8 cellular contexts compared by ENCODE assay signal in the genomic region with DNA sequence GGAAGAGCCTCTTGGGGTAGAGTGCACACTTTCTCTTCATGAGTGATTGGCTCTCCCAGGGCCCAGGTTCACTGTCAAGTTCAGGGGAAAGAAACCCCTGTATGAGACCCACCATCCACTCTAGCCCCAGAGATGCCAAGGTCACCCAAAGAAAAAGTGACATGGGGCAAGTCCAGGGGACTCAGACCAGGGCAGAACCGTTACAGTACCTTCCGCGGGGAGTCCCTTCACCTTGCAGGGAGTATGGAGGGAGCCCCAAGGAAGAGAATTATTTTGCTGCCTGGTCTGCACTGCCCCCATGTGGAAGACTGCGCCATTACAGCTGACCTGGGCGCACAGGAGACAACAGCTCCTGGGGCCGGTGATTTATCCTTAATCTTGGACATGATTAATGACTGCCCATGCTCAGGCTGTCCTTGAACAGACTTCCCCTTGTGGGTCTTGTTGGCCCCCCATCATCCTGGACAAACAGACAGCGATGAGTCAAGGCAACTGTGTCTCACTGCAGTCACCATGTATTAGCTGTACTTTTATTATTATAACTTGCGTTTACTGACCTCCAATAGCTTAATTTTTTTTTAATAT. TPM values are rescaled to one million over a fixed set of nuclear protein-coding genes. Genes with fewer than 3 reads are reported as not detected.
DNase-seq lines count a peak whose midpoint lies in the region; ATAC-seq and TF ChIP-seq lines count a peak whose summit lies in the region.

No MANE protein-coding gene starts in this region.

- CTCF ChIA-PET in BJ (lab: Yijun Ruan, JAX), result interaction anchor here (0.6 to 6.2 kb wide), 45 partner anchors 9 to 587 kb away, joined by 3 to 117 read pairs (median 5); partner anchors contain the start of gene MTSS2

- H3K36me3 ChIP-seq in BJ (ENCODE audit: control insufficient read depth, insufficient read depth, low read length), result peaks cover 3% of the 10 kb centered on the region; the same call in 1 of the 2 replicates
- H3K36me3 ChIP-seq in stomach, result peaks cover 13 to 83% (median 69%) of the 10 kb centered on the region in 4 donors

- no peak overlapping the region for H3K4me3 Mint-ChIP-seq in natural killer cell

- peaks cover 0 to 17% (median 4%) of the 10 kb centered on the region in 4 donors for H3K4me1 ChIP-seq in stomach

- TF ChIP-seq CTCF in BJ (IDR thresholded peaks at IDR 0.05; ENCODE audit: insufficient read depth, low read depth, low read length), result peak; percentile 96
- peak; percentile 80 for TF ChIP-seq CTCF in GM20000 (IDR thresholded peaks at IDR 0.05; ENCODE audit: extremely low read depth, missing control alignments)
- peak; percentile 95 for TF ChIP-seq CTCF in epithelial cell of proximal tubule (conservative IDR thresholded peaks at IDR 0.05; ENCODE audit: low read depth, low read length)
- TF ChIP-seq CTCF in natural killer cell (IDR thresholded peaks at IDR 0.05), result peak; percentile 93
- peak in 6 of 7 experiments; percentile 9 to 94 (median 90) for TF ChIP-seq CTCF in stomach (IDR thresholded peaks at IDR 0.05)

- TF ChIP-seq EP300 in stomach (IDR thresholded peaks at IDR 0.05), result no peak

- POLR2A ChIA-PET in BJ (lab: Charles Lee), result interaction anchor here (0.6 kb wide), 2 partner anchors 79 to 98 kb away, joined by 10 to 14 read pairs; no protein-coding TSS in a partner anchor

- ATAC-seq in natural killer cell (peak; percentile 71 to 85 (median 79)), GM21367 (IDR thresholded peaks at IDR 0.05; ENCODE audit: unreplicated experiment) (no peak)

- no peaks in the 10 kb centered on the region for H3K27me3 Mint-ChIP-seq in natural killer cell (ENCODE audit: low read depth in 2 of 2)

- no peak overlapping the region for H3K27ac Mint-ChIP-seq in natural killer cell

- no peaks in the 10 kb centered on the region for H3K9me3 ChIP-seq in stomach

- no peaks in the 10 kb centered on the region for H3K36me3 Mint-ChIP-seq in natural killer cell

- DNase-seq in BJ (ENCODE audit: low read depth), result no peak
- DNase-seq in GM20000 (ENCODE audit: low spot score), result peak; percentile 70
- peak; percentile 30 for DNase-seq in NCI-H460 (ENCODE audit: extremely low read depth, low read depth)
- DNase-seq in activated T-cell treated with anti-CD3 and anti-CD28 coated beads for 1 hour (ENCODE audit: low read depth), result peak; percentile 46
- DNase-seq in epithelial cell of proximal tubule (ENCODE audit: low read depth), result no peak
- DNase-seq in natural killer cell, result peak; percentile 49
- DNase-seq in stomach, result peak; percentile 69

- no peaks in the 10 kb centered on the region for H3K27me3 ChIP-seq in BJ (ENCODE audit: control insufficient read depth, insufficient read depth, low read length)
- H3K27me3 ChIP-seq in stomach, result no peaks in the 10 kb centered on the region

- no peak overlapping the region for H3K4me3 ChIP-seq in BJ (ENCODE audit: low read depth, low read length)
- no peak overlapping the region for H3K4me3 ChIP-seq in epithelial cell of proximal tubule (ENCODE audit: low read depth, low read length)
- no peak overlapping the region for H3K4me3 ChIP-seq in stomach

- intact Hi-C loops in natural killer cell (cut with micrococcal nuclease), result no loop called here
- intact Hi-C loops in stomach (cut with DNase I; ENCODE audit: low total_unique reads), result no loop called here

- H3K27ac ChIP-seq in stomach, result no peak overlapping the region

- no peak for TF ChIP-seq POLR2A in stomach (IDR thresholded peaks at IDR 0.05)

- H3K4me1 Mint-ChIP-seq in natural killer cell, result no peaks in the 10 kb centered on the region

- 11 to 22% (median 15%) methylated on average over 8 of the region's 8 CpGs for WGBS in stomach, 5 donors

- H3K9me3 Mint-ChIP-seq in natural killer cell, result no peaks in the 10 kb centered on the region

RNA-seq across cellular contexts. Expression of gene VAC14, which starts 29.9 kb away (rescaled TPM):
- polyA plus RNA-seq in BJ (2011; rRNA removed) (30.4 and 50.7 TPM in 2 replicates), stomach (10 to 100 TPM; 22.3 to 33.1 (median 32.1) TPM)
- 34.1 and 47.5 TPM in 2 replicates for polyA minus RNA-seq in BJ (2011; rRNA and poly(A)+ RNA removed)
- total RNA-seq in NCI-H460 (2014; rRNA removed; shearing (Covaris generic)), result 29.8 and 35.2 TPM in 2 replicates
- 32.2 and 42.6 TPM in 2 replicates for polyA plus RNA-seq in NCI-H460 (2014; cell fraction: nucleus; rRNA removed)
- total RNA-seq in epithelial cell of proximal tubule (32.5 and 50.0 TPM in 2 replicates), natural killer cell (10 to 100 TPM; 33.9 to 45.6 (median 43.4) TPM), stomach (10 to 100 TPM; 14.9 to 90.6 (median 54.2) TPM)

Comparison
In these comparisons a context has a peak if more than half of its experiments do, and no peak if none do; other contexts are left out.
1. DNase-seq: peak in GM20000 (single experiment), NCI-H460 (single experiment), activated T-cell treated with anti-CD3 and anti-CD28 coated beads for 1 hour (single experiment), natural killer cell (single experiment) and stomach (single experiment); none in BJ (single experiment) and epithelial cell of proximal tubule (single experiment).
2. Peak in every context shown above with its lines, with median percentiles within 50 percentile points of each other: CTCF ChIP-seq.